ENCODE assay signal across 1 cellular context in the genomic region with DNA sequence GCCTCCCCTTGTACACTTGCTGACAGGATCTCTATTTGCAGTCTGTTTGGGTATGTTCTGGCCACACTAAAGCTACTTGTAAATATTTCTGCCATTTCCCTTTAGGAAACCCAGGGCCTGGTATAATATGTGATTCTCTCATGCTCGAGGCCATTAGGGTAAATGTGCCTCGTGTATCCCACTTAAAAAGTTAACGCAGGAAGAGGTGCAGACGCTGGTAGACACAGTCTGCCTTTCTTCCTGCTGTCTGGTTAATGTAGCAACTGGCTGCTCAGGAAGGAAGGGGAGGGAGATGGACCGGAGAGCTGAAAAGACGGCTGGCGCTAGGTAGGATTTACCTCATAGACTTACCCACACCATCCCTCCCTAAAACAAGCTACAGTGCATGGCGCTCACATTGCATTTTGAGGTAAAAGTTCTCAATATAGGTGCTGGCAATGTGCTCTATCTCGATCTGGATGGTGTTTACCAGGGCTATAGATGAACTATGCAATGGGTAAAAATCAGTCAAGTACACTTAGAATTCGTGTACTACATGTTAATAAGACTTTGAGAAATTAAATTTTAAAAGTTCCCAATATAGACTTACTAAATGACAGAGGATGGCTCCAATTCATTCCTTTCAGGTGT.
TF ChIP-seq lines count a peak whose summit lies in the region.

No MANE protein-coding gene starts in this region.

TF ChIP-seq in SK-N-SH treated with all-trans-retinoic acid at 6 μM for 48 hours, 23 proteins besides CTCF, POLR2A, EP300 and RAD21 (continued from another document):
- TF ChIP-seq PPARA (CRISPR knock-in tag; IDR thresholded peaks at IDR 0.05; ENCODE audit: borderline replicate concordance) (no peak), CSDC2 (CRISPR knock-in tag; IDR thresholded peaks at IDR 0.05) (peak; percentile 94), ZNF565 (CRISPR knock-in tag; conservative IDR thresholded peaks at IDR 0.05; ENCODE audit: low read depth) (0 out of 2 replicates have a peak, but pooled peaks have one; percentile 7), ZC3H10 (CRISPR knock-in tag; IDR thresholded peaks at IDR 0.05) (no peak), BACH2 (CRISPR knock-in tag; IDR thresholded peaks at IDR 0.05; ENCODE audit: borderline replicate concordance) (no peak), ZNF8 (CRISPR knock-in tag; IDR thresholded peaks at IDR 0.05) (peak; percentile 42), ISL1 (CRISPR knock-in tag; IDR thresholded peaks at IDR 0.05) (peak; percentile 86), TCF4 (CRISPR knock-in tag; IDR thresholded peaks at IDR 0.05; ENCODE audit: borderline replicate concordance) (no peak), ZFP30 (CRISPR knock-in tag; IDR thresholded peaks at IDR 0.05) (no peak), ZFP3 (CRISPR knock-in tag; IDR thresholded peaks at IDR 0.05) (peak; percentile 89)
- TF ChIP-seq, protein P1, sequence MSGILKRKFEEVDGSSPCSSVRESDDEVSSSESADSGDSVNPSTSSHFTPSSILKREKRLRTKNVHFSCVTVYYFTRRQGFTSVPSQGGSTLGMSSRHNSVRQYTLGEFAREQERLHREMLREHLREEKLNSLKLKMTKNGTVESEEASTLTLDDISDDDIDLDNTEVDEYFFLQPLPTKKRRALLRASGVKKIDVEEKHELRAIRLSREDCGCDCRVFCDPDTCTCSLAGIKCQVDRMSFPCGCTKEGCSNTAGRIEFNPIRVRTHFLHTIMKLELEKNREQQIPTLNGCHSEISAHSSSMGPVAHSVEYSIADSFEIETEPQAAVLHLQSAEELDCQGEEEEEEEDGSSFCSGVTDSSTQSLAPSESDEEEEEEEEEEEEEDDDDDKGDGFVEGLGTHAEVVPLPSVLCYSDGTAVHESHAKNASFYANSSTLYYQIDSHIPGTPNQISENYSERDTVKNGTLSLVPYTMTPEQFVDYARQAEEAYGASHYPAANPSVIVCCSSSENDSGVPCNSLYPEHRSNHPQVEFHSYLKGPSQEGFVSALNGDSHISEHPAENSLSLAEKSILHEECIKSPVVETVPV (CRISPR knock-in tag; IDR thresholded peaks at IDR 0.05): no peak
- TF ChIP-seq, protein P2, sequence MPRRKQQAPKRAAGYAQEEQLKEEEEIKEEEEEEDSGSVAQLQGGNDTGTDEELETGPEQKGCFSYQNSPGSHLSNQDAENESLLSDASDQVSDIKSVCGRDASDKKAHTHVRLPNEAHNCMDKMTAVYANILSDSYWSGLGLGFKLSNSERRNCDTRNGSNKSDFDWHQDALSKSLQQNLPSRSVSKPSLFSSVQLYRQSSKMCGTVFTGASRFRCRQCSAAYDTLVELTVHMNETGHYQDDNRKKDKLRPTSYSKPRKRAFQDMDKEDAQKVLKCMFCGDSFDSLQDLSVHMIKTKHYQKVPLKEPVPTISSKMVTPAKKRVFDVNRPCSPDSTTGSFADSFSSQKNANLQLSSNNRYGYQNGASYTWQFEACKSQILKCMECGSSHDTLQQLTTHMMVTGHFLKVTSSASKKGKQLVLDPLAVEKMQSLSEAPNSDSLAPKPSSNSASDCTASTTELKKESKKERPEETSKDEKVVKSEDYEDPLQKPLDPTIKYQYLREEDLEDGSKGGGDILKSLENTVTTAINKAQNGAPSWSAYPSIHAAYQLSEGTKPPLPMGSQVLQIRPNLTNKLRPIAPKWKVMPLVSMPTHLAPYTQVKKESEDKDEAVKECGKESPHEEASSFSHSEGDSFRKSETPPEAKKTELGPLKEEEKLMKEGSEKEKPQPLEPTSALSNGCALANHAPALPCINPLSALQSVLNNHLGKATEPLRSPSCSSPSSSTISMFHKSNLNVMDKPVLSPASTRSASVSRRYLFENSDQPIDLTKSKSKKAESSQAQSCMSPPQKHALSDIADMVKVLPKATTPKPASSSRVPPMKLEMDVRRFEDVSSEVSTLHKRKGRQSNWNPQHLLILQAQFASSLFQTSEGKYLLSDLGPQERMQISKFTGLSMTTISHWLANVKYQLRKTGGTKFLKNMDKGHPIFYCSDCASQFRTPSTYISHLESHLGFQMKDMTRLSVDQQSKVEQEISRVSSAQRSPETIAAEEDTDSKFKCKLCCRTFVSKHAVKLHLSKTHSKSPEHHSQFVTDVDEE (CRISPR knock-in tag; IDR thresholded peaks at IDR 0.05): peak; percentile 66
TF ChIP-seq in SK-N-SH treated with all-trans-retinoic acid at 6 μM for 48 hours: peak in this region for 10.
